8 cellular contexts compared by ENCODE assay signal in genomic region chr12:22626429-22626828, GRCh38. TPM values are rescaled to one million over a fixed set of nuclear protein-coding genes. Genes with fewer than 3 reads are reported as not detected.
DNase-seq lines count a peak whose midpoint lies in the region; ATAC-seq and TF ChIP-seq lines count a peak whose summit lies in the region.

No MANE protein-coding gene starts in this region.

- H3K9me3 Mint-ChIP-seq in brain, result peaks cover 0 to 3% (median 0%) of the 10 kb centered on the region in 5 experiments
- no peaks in the 10 kb centered on the region for H3K9me3 Mint-ChIP-seq in memory B cell

- H3K27ac Mint-ChIP-seq in brain (peak overlapping the region; percentile 51 to 99 (median 97)), memory B cell (peak overlapping the region; percentile 97)

- ATAC-seq in GM21786 (IDR thresholded peaks at IDR 0.05; ENCODE audit: unreplicated experiment), result peak; percentile 41
- peak; percentile 30 for ATAC-seq in memory B cell (ENCODE audit: low read depth)
- no peak for ATAC-seq in thoracic aorta (ENCODE audit: insufficient number of reproducible peaks, low FRiP score, low read depth)

- H3K36me3 ChIP-seq in thoracic aorta, result no peaks in the 10 kb centered on the region

- peaks cover 60% of the 10 kb centered on the region for H3K4me1 Mint-ChIP-seq in brain
- peaks cover 29% of the 10 kb centered on the region for H3K4me1 Mint-ChIP-seq in memory B cell

- H3K9me3 ChIP-seq in thoracic aorta, result no peaks in the 10 kb centered on the region

- H3K4me1 ChIP-seq in thoracic aorta (ENCODE audit: control insufficient read depth in 1 of 2, low read depth in 2 of 2), result peaks cover 32 to 40% of the 10 kb centered on the region in 2 donors

- H3K27ac ChIP-seq in thoracic aorta, result peak overlapping the region; percentile 92 to 94

- H3K27me3 Mint-ChIP-seq in brain (peaks cover 16% of the 10 kb centered on the region), memory B cell (no peaks in the 10 kb centered on the region)

- DNase-seq in DMS53 (lab: John Stamatoyannopoulos, UW) (peak; percentile 54), DMS53 treated with DMSO at 0.1 percent for 48 hours (lab: John Stamatoyannopoulos, UW; ENCODE audit: unreplicated experiment) (no peak), MV-4-11 (lab: John Stamatoyannopoulos, UW) (peak; percentile 30), memory B cell (ENCODE audit: low spot score in 2 of 2) (no peak), thoracic aorta (ENCODE audit: low spot score) (no peak), T-helper 9 cell (no peak)

- peak overlapping the region; percentile 90 to 98 (median 97) for H3K4me3 Mint-ChIP-seq in brain
- H3K4me3 Mint-ChIP-seq in memory B cell, result peak overlapping the region; percentile 92

- H3K36me3 Mint-ChIP-seq in brain (peaks cover 13% of the 10 kb centered on the region), memory B cell (peaks cover 3% of the 10 kb centered on the region)

- H3K4me3 ChIP-seq in thoracic aorta, result peak overlapping the region; percentile 94

- H3K27me3 ChIP-seq in thoracic aorta (replicated peaks; ENCODE audit: insufficient read depth), result no peaks in the 10 kb centered on the region

- TF ChIP-seq CTCF in brain (conservative IDR thresholded peaks at IDR 0.05), result no peak
- TF ChIP-seq CTCF in thoracic aorta (IDR thresholded peaks at IDR 0.05), result no peak

RNA-seq across cellular contexts. Expression of gene ETNK1, which starts 1.5 kb away (rescaled TPM):
- polyA plus RNA-seq in brain (ENCODE audit: insufficient read depth, low read depth, low replicate concordance), result 4.2 TPM
- total RNA-seq in thoracic aorta, result 10 to 100 TPM; 24.9 to 38.0 TPM

Comparison
In these comparisons a context has a peak if more than half of its experiments do, and no peak if none do; other contexts are left out.
1. DNase-seq: peak in DMS53 (single experiment) and MV-4-11 (single experiment); none in DMS53 treated with DMSO at 0.1 percent for 48 hours (single experiment), memory B cell (0 of 2), thoracic aorta (single experiment) and T-helper 9 cell (single experiment).